Comparison of ENCODE assay signal across 21 cellular contexts in the genomic region with DNA sequence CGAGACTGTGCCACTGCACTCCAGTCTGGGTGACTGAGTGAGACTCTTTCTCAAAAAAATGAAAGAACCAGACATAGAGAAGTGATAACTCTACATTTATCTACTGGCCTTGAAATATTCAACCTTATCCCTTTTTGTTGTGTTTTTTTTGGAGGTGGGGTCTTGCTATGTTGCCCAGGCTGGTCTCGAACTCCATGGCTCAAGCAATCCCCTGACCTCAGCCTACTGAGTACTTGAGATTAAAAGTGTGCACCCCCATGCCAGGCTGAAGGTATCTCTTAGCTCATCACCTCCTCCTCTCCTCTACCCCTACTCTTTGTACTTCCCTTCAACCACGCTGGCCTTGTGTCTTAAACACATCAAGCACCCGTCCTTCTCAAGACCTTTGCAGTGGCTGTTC. TPM values are rescaled to one million over a fixed set of nuclear protein-coding genes. Genes with fewer than 3 reads are reported as not detected.
DNase-seq lines count a peak whose midpoint lies in the region; ATAC-seq and TF ChIP-seq lines count a peak whose summit lies in the region.
"Had no signal": no experiment of that assay in that cellular context is flagged by ENCODE, and none has a peak within 500 bp of the region (broad histone marks: within the 10 kb centered on the region; RNA-seq: fewer than 3 reads in every experiment).

No MANE protein-coding gene starts in this region.

- no TSS peak for BruUV-seq in IMR-90 (replicated peaks; lab: Mats Ljungman, UMichigan)

- no peak overlapping the region for H3K23ac ChIP-seq in IMR-90 (ENCODE audit: low read depth, low read length)

- H3K14ac ChIP-seq in IMR-90 (replicated peaks; ENCODE audit: low read depth, low read length), result 0 out of 2 replicates have a peak overlapping the region, but pooled peaks have one; percentile 31

- intact Hi-C loops in IMR-90 (cut with micrococcal nuclease), result no loop called here
- intact Hi-C loops in stomach (cut with DNase I; ENCODE audit: low total_unique reads), result no loop called here

- H3K18ac ChIP-seq in IMR-90 (ENCODE audit: low read depth, low read length), result no peak overlapping the region

- H3K27ac ChIP-seq in HEK293 (ENCODE audit: extremely low read depth, low read depth, low read length) (no peak overlapping the region), IMR-90 (ENCODE audit: insufficient read depth, low read length) (no peak overlapping the region), stomach (peak overlapping the region in 3 of 5 donors; percentile 19 to 99 (median 48))
- H3K27ac ChIP-seq: GM23248, SJCRH30 had no signal

- no peak overlapping the region for H3K9ac ChIP-seq in IMR-90 (ENCODE audit: low read depth, low read length)
- H3K9ac ChIP-seq: GM23248 had no signal

- no peak overlapping the region for H4K5ac ChIP-seq in IMR-90 (ENCODE audit: low read depth, low read length)

- no peak overlapping the region for H2BK120ac ChIP-seq in IMR-90 (ENCODE audit: low read depth, low read length)

- POLR2A ChIA-PET in HEK293 (lab: Yijun Ruan, JAX), result no interaction called here
- POLR2A ChIA-PET in IMR-90 (lab: Charles Lee; ENCODE audit: unreplicated experiment), result no interaction called here

- no peak overlapping the region for H4K8ac ChIP-seq in IMR-90 (ENCODE audit: low read depth in 2 of 2, low read length in 2 of 2)

- CTCF ChIA-PET in HEK293 (lab: Yijun Ruan, JAX) (interaction anchor here (0.8 to 1.0 kb wide), 2 partner anchors 122 to 1611 kb away, joined by 4 read pairs; no protein-coding TSS in a partner anchor), IMR-90 (lab: Yijun Ruan, JAX) (interaction anchor here (1.0 kb wide), 1 partner anchor 107 kb away, joined by 3 read pairs; no protein-coding TSS in a partner anchor)

- dilution Hi-C loops in IMR-90 (cut with HindIII; ENCODE audit: low sequenced_read_pairs, unreplicated experiment), result no loop called here

- no peak for TF ChIP-seq CTCF in HEK293 (tag by site-specific recombination; IDR thresholded peaks at IDR 0.05)
- TF ChIP-seq CTCF in IMR-90 (conservative IDR thresholded peaks at IDR 0.05; ENCODE audit: low read depth, low read length), result no peak
- no peak for TF ChIP-seq CTCF in endothelial cell (IDR thresholded peaks at IDR 0.05; ENCODE audit: unreplicated experiment)
- TF ChIP-seq CTCF in stomach (IDR thresholded peaks at IDR 0.05), result no peak

- H3K79me1 ChIP-seq in IMR-90 (ENCODE audit: low read depth in 1 of 2, low read length in 2 of 2), result peaks cover 29 to 62% of the 10 kb centered on the region in 2 experiments

- no peak overlapping the region for H4K91ac ChIP-seq in IMR-90 (ENCODE audit: insufficient read depth, low read depth, low read length)

- H3K9me3 ChIP-seq in HEK293 (ENCODE audit: control insufficient read depth, insufficient read depth, low read depth, low read length) (no peaks in the 10 kb centered on the region), IMR-90 (ENCODE audit: control insufficient read depth, insufficient read depth, low read length) (no peaks in the 10 kb centered on the region), stomach (no peaks in the 10 kb centered on the region)
- H3K9me3 ChIP-seq: Caco-2, SJCRH30 had no signal

- peaks cover 13% of the 10 kb centered on the region for H3K27me3 Mint-ChIP-seq in endothelial cell (ENCODE audit: unreplicated experiment)
- H3K27me3 Mint-ChIP-seq: CD4-positive, alpha-beta T cell had no signal

- peak overlapping the region; percentile 1 for H3K4me3 Mint-ChIP-seq in endothelial cell (ENCODE audit: unreplicated experiment)
- H3K4me3 Mint-ChIP-seq: H9 had no signal

- peaks cover 5% of the 10 kb centered on the region for H3K36me3 Mint-ChIP-seq in endothelial cell (ENCODE audit: low read depth, unreplicated experiment)

- H2AFZ ChIP-seq in IMR-90 (replicated peaks; ENCODE audit: low read length, poor library complexity), result no peak overlapping the region
- H2AFZ ChIP-seq: GM23248 had no signal

- H2BK5ac ChIP-seq in IMR-90 (ENCODE audit: low read depth, low read length, poor library complexity, severe bottlenecking), result no peak overlapping the region

- peaks cover 17% of the 10 kb centered on the region for H3K4me1 Mint-ChIP-seq in endothelial cell (ENCODE audit: unreplicated experiment)

- no peaks in the 10 kb centered on the region for H3K36me3 ChIP-seq in HEK293 (ENCODE audit: control insufficient read depth in 2 of 2, insufficient read depth in 1 of 2, low read length in 2 of 2)
- peaks cover 11% of the 10 kb centered on the region for H3K36me3 ChIP-seq in IMR-90 (ENCODE audit: control insufficient read depth, insufficient read depth, low read length)
- H3K36me3 ChIP-seq in stomach, result no peaks in the 10 kb centered on the region
- H3K36me3 ChIP-seq: SJCRH30 had no signal

- H2AK9ac ChIP-seq in IMR-90 (replicated peaks; ENCODE audit: low read depth, low read length, poor library complexity), result no peak overlapping the region

- DNase-seq in IMR-90 (no peak), endothelial cell (ENCODE audit: low spot score) (no peak), stomach (no peak), NCI-H526 treated with DMSO at 0.1 percent for 48 hours (lab: John Stamatoyannopoulos, UW) (no peak), AG20443 (ENCODE audit: low spot score) (no peak)
- no peak for DNase-seq in central memory CD4-positive, alpha-beta T cell
- DNase-seq: Caco-2; CD4-positive, alpha-beta T cell; DMS 273 treated with DMSO at 0.1 percent for 48 hours; DND-41; GM23248; H9; MV-4-11; NCI-H1105 treated with DMSO at 0.1 percent for 48 hours; NCI-H1694; NCI-H2081 treated with DMSO at 0.1 percent for 48 hours; NCI-H2171 treated with DMSO at 0.1 percent for 48 hours; NCI-H524 treated with DMSO at 0.1 percent for 48 hours; OCI-M1; SJCRH30 had no signal

- H3K56ac ChIP-seq in IMR-90 (ENCODE audit: extremely low read depth, insufficient read depth, low read length), result no peak overlapping the region

- in situ Hi-C loops in IMR-90 (cut with MboI; ENCODE audit: low sequenced_read_pairs), result no loop called here

- H3K9me1 ChIP-seq in IMR-90 (ENCODE audit: insufficient read depth, low read length), result no peaks in the 10 kb centered on the region

- 0 out of 2 replicates have a peak overlapping the region, but pooled peaks have one; percentile 27 for H2AK5ac ChIP-seq in IMR-90 (ENCODE audit: low read depth, low read length)

- no peaks in the 10 kb centered on the region for H3K9me3 Mint-ChIP-seq in endothelial cell (ENCODE audit: unreplicated experiment)
- H3K9me3 Mint-ChIP-seq: CD4-positive, alpha-beta T cell had no signal

- no peaks in the 10 kb centered on the region for H4K20me1 ChIP-seq in IMR-90 (ENCODE audit: insufficient read depth, low read length)

- H3K4me2 ChIP-seq in IMR-90 (ENCODE audit: low read depth, low read length), result no peak overlapping the region

- ATAC-seq in IMR-90 (ENCODE audit: low read depth), result no peak

- H3K4ac ChIP-seq in IMR-90 (ENCODE audit: low read depth, low read length), result no peak overlapping the region

- no peak overlapping the region for H3K27ac Mint-ChIP-seq in endothelial cell (ENCODE audit: unreplicated experiment)
- H3K27ac Mint-ChIP-seq: CD4-positive, alpha-beta T cell; H9 had no signal

- no peak for TF ChIP-seq POLR2A in IMR-90 (IDR thresholded peaks at IDR 0.05; ENCODE audit: low read depth, low read length)
- no peak for TF ChIP-seq POLR2A in stomach (IDR thresholded peaks at IDR 0.05)

- no peak for TF ChIP-seq RAD21 in IMR-90 (IDR thresholded peaks at IDR 0.05; ENCODE audit: low read length)

- H3K4me3 ChIP-seq in HEK293 (ENCODE audit: low read depth, low read length) (no peak overlapping the region), IMR-90 (ENCODE audit: insufficient read depth, low read depth, low read length) (no peak overlapping the region), stomach (no peak overlapping the region)
- H3K4me3 ChIP-seq: GM23248, SJCRH30 had no signal

- WGBS in IMR-90 (ENCODE audit: extremely low coverage in 2 of 2, insufficient read length in 1 of 2), 2 experiments, result 92% methylated on average over 2 of the region's 4 CpGs; no CpG with 5 or more reads in 1 of the 2 experiments
- 76 to 89% (median 88%) methylated on average over 4 of the region's 4 CpGs for WGBS in stomach, 5 donors

- no peaks in the 10 kb centered on the region for H3K27me3 ChIP-seq in IMR-90 (ENCODE audit: control insufficient read depth, insufficient read depth, low read length)
- no peaks in the 10 kb centered on the region for H3K27me3 ChIP-seq in stomach
- H3K27me3 ChIP-seq: SJCRH30 had no signal

- H2BK20ac ChIP-seq in IMR-90 (ENCODE audit: low read depth, low read length), result no peak overlapping the region

- H3K4me1 ChIP-seq in HEK293 (ENCODE audit: control insufficient read depth, insufficient read depth, low read length) (no peaks in the 10 kb centered on the region), IMR-90 (ENCODE audit: control insufficient read depth, insufficient read depth, low read length) (peaks cover 1% of the 10 kb centered on the region), stomach (peaks cover 14 to 87% (median 44%) of the 10 kb centered on the region in 4 donors)
- H3K4me1 ChIP-seq: Caco-2, SJCRH30 had no signal

- no peak for TF ChIP-seq EP300 in stomach (IDR thresholded peaks at IDR 0.05)

- no peak overlapping the region for H2BK15ac ChIP-seq in IMR-90 (ENCODE audit: low read depth, low read length)

TF ChIP-seq in HEK293, 187 proteins besides CTCF, POLR2A, EP300 and RAD21 (continues in another document):
- TF ChIP-seq ZNF121 (tag by site-specific recombination; IDR thresholded peaks at IDR 0.05) (peak; percentile 89), ZNF48 (tag by site-specific recombination; IDR thresholded peaks at IDR 0.05) (no peak)

TF ChIP-seq in IMR-90, 13 proteins besides CTCF, POLR2A, EP300 and RAD21 (continues in another document):
- TF ChIP-seq FOS (IDR thresholded peaks at IDR 0.05; ENCODE audit: low read depth, low read length), result no peak

RNA-seq across cellular contexts. Expression of a gene that starts 3.8 kb away (rescaled TPM):
- 27.2 and 27.5 TPM in 2 replicates for total RNA-seq in IMR-90 (2012; rRNA removed)
- 15.8 and 20.0 TPM in 2 replicates for polyA plus RNA-seq in IMR-90 (2012; rRNA removed)
- polyA plus RNA-seq in IMR-90 (2012; cell fraction: cytosol; rRNA removed), result 8.7 and 16.2 TPM in 2 replicates
- polyA plus RNA-seq in IMR-90 (2012; cell fraction: nucleus; rRNA removed; ENCODE audit: low replicate concordance), result 3.8 and 25.0 TPM in 2 replicates
- total RNA-seq in endothelial cell (ENCODE audit: unreplicated experiment), result 26.9 TPM
- 10 to 100 TPM in 3 of 5 donors, 1 to 10 TPM in 1, under 1 TPM in 1; 0.89 to 71.8 (median 16.5) TPM for total RNA-seq in stomach
- polyA plus RNA-seq in stomach, result 10 to 100 TPM in 2 of 3 donors, 1 to 10 TPM in 1; 8.2 to 16.3 (median 10.8) TPM

RNA-seq across cellular contexts. Expression of a gene that starts 50.5 kb away (rescaled TPM):
- total RNA-seq in IMR-90 (2012; rRNA removed) (24.2 and 28.9 TPM in 2 replicates), endothelial cell (ENCODE audit: unreplicated experiment) (47.6 TPM), stomach (10 to 100 TPM; 15.8 to 63.2 (median 42.0) TPM)
- polyA plus RNA-seq in IMR-90 (2012; rRNA removed) (14.1 and 16.0 TPM in 2 replicates), stomach (10 to 100 TPM in 2 of 3 donors, 1 to 10 TPM in 1; 8.9 to 12.6 (median 11.5) TPM)
- 3.8 and 5.0 TPM in 2 replicates for polyA plus RNA-seq in IMR-90 (2012; cell fraction: cytosol; rRNA removed)
- 2.5 and 15.9 TPM in 2 replicates for polyA plus RNA-seq in IMR-90 (2012; cell fraction: nucleus; rRNA removed; ENCODE audit: low replicate concordance)

Comparison
In these comparisons a context has a peak if more than half of its experiments do, and no peak if none do; other contexts are left out.
1. H3K27ac ChIP-seq: peak in stomach (3 of 5); none in HEK293 (single experiment) and IMR-90 (single experiment).